ENCODE assay signal across 8 cellular contexts in genomic region chr2:239380831-239381708, GRCh38. TPM values are rescaled to one million over a fixed set of nuclear protein-coding genes. Genes with fewer than 3 reads are reported as not detected.
DNase-seq lines count a peak whose midpoint lies in the region; ATAC-seq and TF ChIP-seq lines count a peak whose summit lies in the region.

No MANE protein-coding gene starts in this region.

- peaks cover 5 to 9% of the 10 kb centered on the region in 2 donors for H3K36me3 Mint-ChIP-seq in activated naive CD4-positive, alpha-beta T cell treated with anti-CD3 and anti-CD28 coated beads, Interleukin-2, amount 50 U/mL, for 72 hours
- H3K36me3 Mint-ChIP-seq in nephron progenitor cell (ENCODE audit: low read depth), result peaks cover 36% of the 10 kb centered on the region

- no peaks in the 10 kb centered on the region for H3K9me3 ChIP-seq in NT2/D1 (ENCODE audit: insufficient read depth, low read length)

- no peaks in the 10 kb centered on the region for H3K27me3 ChIP-seq in NT2/D1 (ENCODE audit: insufficient read depth, insufficient read length)

- peaks cover 30% of the 10 kb centered on the region for H3K36me3 ChIP-seq in NT2/D1 (ENCODE audit: insufficient read depth, insufficient read length, low read length)

- H3K27ac Mint-ChIP-seq in activated naive CD4-positive, alpha-beta T cell treated with anti-CD3 and anti-CD28 coated beads, Interleukin-2, amount 50 U/mL, for 72 hours, result peak overlapping the region; percentile 88 to 97
- peak overlapping the region; percentile 58 for H3K27ac Mint-ChIP-seq in nephron progenitor cell

- peak; percentile 44 for ATAC-seq in GM21529 (IDR thresholded peaks at IDR 0.05; ENCODE audit: unreplicated experiment)
- peak; percentile 87 to 88 for ATAC-seq in activated naive CD4-positive, alpha-beta T cell treated with anti-CD3 and anti-CD28 coated beads, Interleukin-2, amount 50 U/mL, for 72 hours

- H3K9ac ChIP-seq in NT2/D1 (ENCODE audit: insufficient read length, low read depth), result peak overlapping the region; percentile 13

- DNase-seq in NT2/D1 (ENCODE audit: low read depth, low spot score), result no peak
- peak; percentile 48 to 76 for DNase-seq in activated naive CD4-positive, alpha-beta T cell treated with anti-CD3 and anti-CD28 coated beads, Interleukin-2, amount 50 U/mL, for 72 hours (ENCODE audit: low spot score in 2 of 2)
- no peak for DNase-seq in nephron progenitor cell
- DNase-seq in NCI-H226, result no peak
- no peak for DNase-seq in EL
- DNase-seq in kidney glomerular epithelial cell (lab: John Stamatoyannopoulos, UW), result no peak
- DNase-seq in NCI-H146 treated with DMSO at 0.1 percent for 48 hours (lab: John Stamatoyannopoulos, UW; ENCODE audit: unreplicated experiment), result no peak

- peaks cover 45% of the 10 kb centered on the region for H3K4me1 Mint-ChIP-seq in nephron progenitor cell

- no peak for TF ChIP-seq CTCF in nephron progenitor cell (IDR thresholded peaks at IDR 0.05)

- no peaks in the 10 kb centered on the region for H3K9me3 Mint-ChIP-seq in activated naive CD4-positive, alpha-beta T cell treated with anti-CD3 and anti-CD28 coated beads, Interleukin-2, amount 50 U/mL, for 72 hours
- peaks cover 13% of the 10 kb centered on the region for H3K9me3 Mint-ChIP-seq in nephron progenitor cell

- H3K4me3 Mint-ChIP-seq in nephron progenitor cell, result no peak overlapping the region

- H3K27me3 Mint-ChIP-seq in nephron progenitor cell (ENCODE audit: low read depth, poor library complexity), result peaks cover 7% of the 10 kb centered on the region

- H3K4me3 ChIP-seq in NT2/D1 (ENCODE audit: insufficient read length, low read depth), result no peak overlapping the region

- peaks cover 4% of the 10 kb centered on the region for H3K4me1 ChIP-seq in NT2/D1 (ENCODE audit: insufficient read depth, insufficient read length)

RNA-seq across cellular contexts. Expression of gene HDAC4, which starts 19.8 kb away (rescaled TPM):
- total RNA-seq in activated naive CD4-positive, alpha-beta T cell treated with anti-CD3 and anti-CD28 coated beads, Interleukin-2, amount 50 U/mL, for 72 hours, result 10 to 100 TPM; 34.1 to 39.1 TPM

Comparison
In these comparisons a context has a peak if more than half of its experiments do, and no peak if none do; other contexts are left out.
1. DNase-seq: peak in activated naive CD4-positive, alpha-beta T cell treated with anti-CD3 and anti-CD28 coated beads, Interleukin-2, amount 50 U/mL, for 72 hours (2 of 2); none in NT2/D1 (single experiment), nephron progenitor cell (single experiment), NCI-H226 (single experiment), EL (single experiment), kidney glomerular epithelial cell (single experiment) and NCI-H146 treated with DMSO at 0.1 percent for 48 hours (single experiment).